ENCODE assay signal across 8 cellular contexts in genomic region chr1:162790303-162790984, GRCh38. TPM values are rescaled to one million over a fixed set of nuclear protein-coding genes. Genes with fewer than 3 reads are reported as not detected.
DNase-seq lines count a peak whose midpoint lies in the region; FAIRE-seq and TF ChIP-seq lines count a peak whose summit lies in the region.
"Not testable (repeated sequence)": the region's sequence is repeated elsewhere in the genome, so short reads cannot be mapped to it uniquely, and the experiment has no call there.

Gene HSD17B7, plus strand, starts transcription at chr1:162790702. Its CDS starts 99 bp downstream, at chr1:162790801.

- not testable (repeated sequence) for H2AK5ac ChIP-seq in neuronal stem cell (ENCODE audit: low read depth, low read length)

- not testable (repeated sequence) for H3K18ac ChIP-seq in neuronal stem cell (ENCODE audit: low read length)

- H2BK5ac ChIP-seq in neuronal stem cell (ENCODE audit: low read length), result not testable (repeated sequence)

- not testable (repeated sequence) for H2BK15ac ChIP-seq in neuronal stem cell (ENCODE audit: low read length)

- peak within 1 kb of the TSS; percentile 92 for H3K4me3 Mint-ChIP-seq in HFFc6

- H3K9ac ChIP-seq in SK-N-MC (ENCODE audit: insufficient read length), result peak within 1 kb of the TSS; percentile 29
- H3K9ac ChIP-seq in neuronal stem cell (ENCODE audit: low read depth, low read length, poor library complexity), result not testable (repeated sequence)
- peak within 1 kb of the TSS in 4 of 5 donors; percentile 22 to 70 (median 54) for H3K9ac ChIP-seq in subcutaneous abdominal adipose tissue (ENCODE audit: low read length in 5 of 5)

- H3K4ac ChIP-seq in neuronal stem cell (ENCODE audit: low read length), result not testable (repeated sequence)

- H3K79me1 ChIP-seq in neuronal stem cell (ENCODE audit: low read depth, low read length), result not testable (repeated sequence)

- H3K23ac ChIP-seq in neuronal stem cell (ENCODE audit: low read depth, low read length, poor library complexity), result not testable (repeated sequence)

- H3K14ac ChIP-seq in neuronal stem cell (ENCODE audit: low read length), result not testable (repeated sequence)

- FAIRE-seq in frontal cortex (lab: Jason Lieb, UNC), result peak; percentile 87

- not testable (repeated sequence) for H3K36me3 Mint-ChIP-seq in HFFc6 (ENCODE audit: low read depth)

- not testable (repeated sequence) for H3K4me1 ChIP-seq in neuronal stem cell (ENCODE audit: control insufficient read depth in 2 of 2, insufficient read depth in 1 of 2, low read depth in 1 of 2, low read length in 2 of 2); subcutaneous abdominal adipose tissue (ENCODE audit: control insufficient read depth in 5 of 5, insufficient read depth in 5 of 5, low read length in 5 of 5)

- TF ChIP-seq CTCF in HFFc6 (IDR thresholded peaks at IDR 0.05), result peak; percentile 17; the same call in 1 of the 2 replicates

- H3K27me3 ChIP-seq in neuronal stem cell (ENCODE audit: control insufficient read depth in 3 of 3, insufficient read depth in 3 of 3, low read depth in 1 of 3, low read length in 3 of 3); subcutaneous abdominal adipose tissue (ENCODE audit: control insufficient read depth in 5 of 5, insufficient read depth in 4 of 5, low read length in 5 of 5): not testable (repeated sequence)

- peak within 1 kb of the TSS; percentile 70 for H3K4me3 ChIP-seq in SK-N-MC
- peak within 1 kb of the TSS; percentile 58 to 84 for H3K4me3 ChIP-seq in neuronal stem cell (ENCODE audit: low read length in 2 of 2)
- H3K4me3 ChIP-seq in subcutaneous abdominal adipose tissue (ENCODE audit: low read depth in 1 of 5, low read length in 5 of 5), result peak within 1 kb of the TSS; percentile 58 to 68 (median 67)

- peak within 1 kb of the TSS; percentile 91 for H3K27ac ChIP-seq in SK-N-MC
- H3K27ac ChIP-seq in neuronal stem cell (replicated peaks; ENCODE audit: low read length), result peak within 1 kb of the TSS; percentile 73
- H3K27ac ChIP-seq in subcutaneous abdominal adipose tissue (ENCODE audit: low read depth, low read length), result peak within 1 kb of the TSS; percentile 74

- not testable (repeated sequence) for H2BK120ac ChIP-seq in neuronal stem cell (ENCODE audit: low read depth, low read length)

- peak within 1 kb of the TSS; percentile 82 for H3K27ac Mint-ChIP-seq in HFFc6

- peak; percentile 38 for DNase-seq in GM03348 (ENCODE audit: low spot score)
- DNase-seq in HFFc6, result peak; percentile 51
- peak; percentile 93 for DNase-seq in NAMALWA (ENCODE audit: low spot score)
- not testable (repeated sequence) for DNase-seq in SK-N-MC (ENCODE audit: low read depth, low spot score)
- peak; percentile 13 to 59 (median 28) for DNase-seq in activated naive CD4-positive, alpha-beta T cell (lab: John Stamatoyannopoulos, UW)
- DNase-seq in frontal cortex (ENCODE audit: low spot score in 2 of 2), result peak in 1 of 2 donors; percentile 20
- DNase-seq in neuronal stem cell (ENCODE audit: low spot score), result peak; percentile 78

- not testable (repeated sequence) for H3K36me3 ChIP-seq in SK-N-MC (ENCODE audit: insufficient read depth, low read length); subcutaneous abdominal adipose tissue (ENCODE audit: control insufficient read depth in 5 of 5, insufficient read depth in 5 of 5, low read length in 5 of 5)
- peaks cover 2 to 29% of the 10 kb centered on the region in 2 donors for H3K36me3 ChIP-seq in neuronal stem cell (replicated peaks in 1 of 2; ENCODE audit: control insufficient read depth in 2 of 2, insufficient read depth in 2 of 2, low read length in 2 of 2)

- H2AFZ ChIP-seq in neuronal stem cell (ENCODE audit: low read length), result peak within 1 kb of the TSS; percentile 75

- not testable (repeated sequence) for H2BK12ac ChIP-seq in neuronal stem cell (ENCODE audit: low read length)

- not testable (repeated sequence) for H3K27me3 Mint-ChIP-seq in HFFc6 (ENCODE audit: insufficient read depth)

- not testable (repeated sequence) for H4K8ac ChIP-seq in neuronal stem cell (ENCODE audit: low read depth, low read length)

- not testable (repeated sequence) for H3K9me3 Mint-ChIP-seq in HFFc6

- H3K4me1 Mint-ChIP-seq in HFFc6 (ENCODE audit: low read depth), result not testable (repeated sequence)

- not testable (repeated sequence) for H4K91ac ChIP-seq in neuronal stem cell (ENCODE audit: low read depth, low read length, poor library complexity)

- peak within 1 kb of the TSS; percentile 26 for H3K4me2 ChIP-seq in neuronal stem cell (ENCODE audit: insufficient read depth, low read length, poor library complexity, severe bottlenecking)

- not testable (repeated sequence) for H3K9me3 ChIP-seq in SK-N-MC (ENCODE audit: low read depth, low read length); neuronal stem cell (replicated peaks in 1 of 2; ENCODE audit: control insufficient read depth in 2 of 2, insufficient read depth in 1 of 2, low read depth in 1 of 2, low read length in 2 of 2); subcutaneous abdominal adipose tissue (ENCODE audit: control insufficient read depth in 5 of 5, low read length in 5 of 5)

- no CpG with 5 or more reads among the region's 49 CpGs for WGBS in neuronal stem cell (ENCODE audit: extremely low coverage in 2 of 2, insufficient read length in 2 of 2, insufficient replicate concordance in 1 of 2), 2 donors

RNA-seq across cellular contexts. Expression of gene HSD17B7, which starts in this region (rescaled TPM):
- total RNA-seq in HFFc6 (2021; fragmentation: NEBNext Ultra II Directional; extraction: Animal tissue kit (Norgen Biotek cat#: 25700)), result 1 to 10 TPM; 3.1 to 6.2 (median 4.4) TPM
- total RNA-seq in frontal cortex, result 24.5 TPM
- polyA plus RNA-seq in neuronal stem cell (2013, experiment 1 of 2), result 45.6 TPM
- polyA plus RNA-seq in neuronal stem cell (2013, experiment 2 of 2), result 46.5 TPM
